ENCODE assay signal across 6 cellular contexts in the genomic region with DNA sequence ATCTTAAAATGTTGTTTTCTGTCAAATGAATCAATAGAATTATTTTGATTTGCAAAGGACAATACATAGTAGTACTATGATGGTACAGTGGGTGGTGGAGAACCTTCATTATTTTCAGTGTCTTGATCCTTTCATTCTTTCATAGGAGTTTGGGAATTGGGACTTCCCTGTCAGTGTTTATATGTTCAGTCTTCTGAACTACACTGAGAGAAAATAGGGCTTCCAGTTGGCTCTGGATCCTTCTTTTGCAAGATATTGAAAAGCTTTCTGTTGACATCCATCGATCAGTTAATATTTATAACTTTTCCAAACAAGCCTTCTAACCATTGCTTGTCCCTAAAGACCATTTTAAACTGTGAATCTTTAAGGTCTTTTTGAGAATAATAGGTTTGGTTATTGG.
"Had no signal": no experiment of that assay in that cellular context is flagged by ENCODE, and none has a peak within 500 bp of the region (broad histone marks: within the 10 kb centered on the region; RNA-seq: fewer than 3 reads in every experiment).

No MANE protein-coding gene starts in this region.

- ATAC-seq: K562 had no signal

- H3K4me3 ChIP-seq: K562 had no signal

- FAIRE-seq: HTR-8/SVneo, K562 had no signal

- H3K27ac ChIP-seq: HL-60 had no signal

- DNase-seq: IMR-90, KBM-7, KG1 had no signal
